6 cellular contexts compared by ENCODE assay signal in the genomic region with DNA sequence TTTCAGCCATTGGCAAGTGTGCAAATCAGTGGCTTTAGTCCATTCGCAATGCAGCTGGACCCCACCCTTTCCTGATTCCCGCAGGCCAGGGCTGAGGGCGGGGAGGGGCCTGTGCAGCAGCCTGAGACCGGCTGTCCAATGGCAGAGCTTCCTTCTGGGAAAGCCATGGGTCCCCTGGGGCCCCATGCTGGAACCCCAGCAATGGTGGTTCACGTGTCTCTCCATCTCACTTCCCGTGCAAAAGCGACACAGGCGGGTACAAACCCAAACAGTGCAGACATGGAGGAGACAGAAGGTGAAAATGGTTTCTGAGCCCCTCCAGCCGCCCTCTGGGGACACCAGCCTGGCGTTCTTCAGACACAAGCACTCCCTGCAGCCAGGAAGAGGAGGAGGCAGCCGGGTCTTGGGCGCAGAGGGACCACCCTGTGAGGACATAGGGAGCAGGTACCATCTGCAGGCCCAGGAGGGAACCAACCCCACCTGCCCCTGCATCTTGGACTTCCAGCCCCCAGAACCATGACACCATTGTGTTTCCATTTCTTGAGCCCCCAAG. TPM values are rescaled to one million over a fixed set of nuclear protein-coding genes. Genes with fewer than 3 reads are reported as not detected.
"Had no signal": no experiment of that assay in that cellular context is flagged by ENCODE, and none has a peak within 500 bp of the region (broad histone marks: within the 10 kb centered on the region; RNA-seq: fewer than 3 reads in every experiment).

No MANE protein-coding gene starts in this region.

RNA-seq across cellular contexts. Expression of a gene that starts 20.3 kb away (rescaled TPM):
- total RNA-seq: activated T-cell treated with anti-CD3 and anti-CD28 coated beads, Interleukin-2, amount 50 U/mL, for 4 hours; ascending aorta; mesothelial cell of epicardium; omental fat pad; pulmonary artery endothelial cell; SK-MEL-5 had no signal
